ENCODE assay signal across 8 cellular contexts in the genomic region with DNA sequence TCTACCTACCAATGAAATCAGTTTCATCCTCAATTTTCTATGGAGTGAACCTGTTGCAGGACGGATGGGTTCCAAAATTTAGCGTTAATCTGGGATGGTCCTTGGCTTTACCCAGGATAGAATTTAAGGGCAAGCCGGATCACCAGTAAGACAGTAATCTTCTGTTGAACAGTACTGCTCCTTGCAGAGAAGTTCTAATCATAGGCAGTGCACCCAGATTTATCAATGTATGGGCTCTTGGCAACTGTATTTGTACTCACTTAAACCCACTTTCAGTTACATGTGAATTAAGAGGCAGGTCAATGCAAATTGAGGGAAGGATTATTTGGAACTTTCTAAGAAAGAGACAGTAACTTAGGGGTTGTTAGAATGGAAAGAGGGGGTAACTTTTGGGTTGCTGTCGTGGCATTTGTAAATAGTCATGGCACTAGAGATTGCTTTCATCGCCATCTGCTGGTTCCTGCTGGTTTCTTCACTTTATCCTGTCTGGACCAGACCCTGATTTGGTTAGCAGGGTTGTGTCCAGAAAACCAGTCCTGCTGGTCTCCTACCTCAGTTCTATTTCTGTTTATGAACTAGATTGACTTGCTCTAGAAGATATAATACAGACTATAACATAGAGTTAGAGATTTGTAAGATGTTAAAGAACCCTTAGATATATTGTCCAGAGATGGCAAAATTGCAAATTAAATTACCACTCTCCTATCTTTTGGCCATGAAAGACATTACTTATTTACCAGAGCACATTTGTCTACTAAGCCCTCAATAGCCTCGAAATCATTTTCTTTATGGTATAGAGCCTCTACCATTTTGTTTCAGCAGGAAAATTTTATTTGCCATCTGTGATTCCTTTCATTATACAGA.
DNase-seq lines count a peak whose midpoint lies in the region; ATAC-seq, FAIRE-seq and TF ChIP-seq lines count a peak whose summit lies in the region.

No MANE protein-coding gene starts in this region.

- POLR2A ChIA-PET in A549 (lab: Yijun Ruan, JAX), result no interaction called here
- POLR2A ChIA-PET in GM10248 (lab: Yijun Ruan, JAX), result no interaction called here

- 34% methylated on average over 6 of the region's 6 CpGs for WGBS in A549 (ENCODE audit: missing lambda C conversion rate)
- no CpG with 5 or more reads among the region's 6 CpGs for WGBS in mesendoderm (ENCODE audit: extremely low coverage, insufficient coverage, low lambda C conversion rate)

- no peaks in the 10 kb centered on the region for H3K9me3 ChIP-seq in A549

- H2BK120ac ChIP-seq in mesendoderm (ENCODE audit: low read depth, low read length), result no peak overlapping the region

- no peaks in the 10 kb centered on the region for H3K36me3 ChIP-seq in mesendoderm (ENCODE audit: control insufficient read depth, insufficient read depth, low read length)

- H2BK5ac ChIP-seq in mesendoderm (ENCODE audit: low read length), result no peak overlapping the region

- TF ChIP-seq CTCF in A549 (IDR thresholded peaks at IDR 0.05) (peak; percentile 64), GM10248 (IDR thresholded peaks at IDR 0.05; ENCODE audit: control extremely low read depth, extremely low read depth, low read depth, missing control alignments) (peak; percentile 54)

- no peak overlapping the region for H3K56ac ChIP-seq in mesendoderm (ENCODE audit: low read length)

- no peak overlapping the region for H3K18ac ChIP-seq in mesendoderm (ENCODE audit: low read length)

- H4K5ac ChIP-seq in mesendoderm (ENCODE audit: low read length), result no peak overlapping the region

- H3K4me1 ChIP-seq in A549, result no peaks in the 10 kb centered on the region
- no peaks in the 10 kb centered on the region for H3K4me1 ChIP-seq in mesendoderm (ENCODE audit: control insufficient read depth, low read depth, low read length)

- peak; percentile 7 to 35 for DNase-seq in A549 (ENCODE audit: low read depth in 1 of 2, low spot score in 1 of 2)
- DNase-seq in GM10248 (ENCODE audit: extremely low spot score), result peak; percentile 6
- DNase-seq in RPMI7951 (ENCODE audit: low read depth), result peak; percentile 46
- peak; percentile 5 for DNase-seq in central memory CD4-positive, alpha-beta T cell
- DNase-seq in mesendoderm, result peak; percentile 45
- no peak for DNase-seq in effector CD4-positive, alpha-beta T cell

- H3K4ac ChIP-seq in mesendoderm (ENCODE audit: low read depth, low read length), result no peak overlapping the region

- TF ChIP-seq POLR2A in A549 (IDR thresholded peaks at IDR 0.05; ENCODE audit: low read length), result no peak

- H3K4me3 ChIP-seq in A549 (no peak overlapping the region), mesendoderm (ENCODE audit: low read length) (no peak overlapping the region)

- ATAC-seq in A549, result peak in 1 of 2 experiments; percentile 86; a peak in 3 of 6 replicates
- peak; percentile 74 for ATAC-seq in HG03097 (IDR thresholded peaks at IDR 0.05; ENCODE audit: low FRiP score, unreplicated experiment)
- ATAC-seq in GM19455 (IDR thresholded peaks at IDR 0.05; ENCODE audit: unreplicated experiment), result no peak

- H3K23ac ChIP-seq in mesendoderm (ENCODE audit: low read length), result no peak overlapping the region

- H3K9ac ChIP-seq in mesendoderm (ENCODE audit: low read length), result no peak overlapping the region

- TF ChIP-seq RAD21 in A549 (conservative IDR thresholded peaks at IDR 0.05 in 1 of 2, IDR thresholded peaks at IDR 0.05 in 1 of 2), result peak; percentile 72 to 74

- no peaks in the 10 kb centered on the region for H3K79me2 ChIP-seq in mesendoderm (ENCODE audit: control insufficient read depth, insufficient read depth, low read length)

- no peak for TF ChIP-seq EP300 in A549 (IDR thresholded peaks at IDR 0.05)

- no peak overlapping the region for H4K8ac ChIP-seq in mesendoderm (ENCODE audit: low read depth, low read length)

- H3K4me2 ChIP-seq in A549, result no peak overlapping the region
- H3K4me2 ChIP-seq in mesendoderm (ENCODE audit: low read length), result no peak overlapping the region

- no peaks in the 10 kb centered on the region for H3K27me3 ChIP-seq in mesendoderm (ENCODE audit: insufficient read depth, low read length, poor library complexity)

- no peak for FAIRE-seq in A549 (lab: Jason Lieb, UNC)

- no peak overlapping the region for H2AK5ac ChIP-seq in mesendoderm (ENCODE audit: low read length)

- no peak overlapping the region for H2BK15ac ChIP-seq in mesendoderm (replicated peaks; ENCODE audit: low read depth)

- CTCF ChIA-PET in A549 (lab: Yijun Ruan, JAX), result interaction anchor here (1.0 to 1.4 kb wide), 4 partner anchors 17 to 347 kb away, joined by 3 read pairs; no protein-coding TSS in a partner anchor
- CTCF ChIA-PET in GM10248 (lab: Yijun Ruan, JAX), result interaction anchor here (1.6 to 1.7 kb wide), 2 partner anchors 347 to 349 kb away, joined by 3 to 4 read pairs; no protein-coding TSS in a partner anchor

- no peaks in the 10 kb centered on the region for H3K79me1 ChIP-seq in mesendoderm (ENCODE audit: low read length)

- H3K27ac ChIP-seq in A549 (no peak overlapping the region), mesendoderm (ENCODE audit: low read depth, low read length) (no peak overlapping the region)

TF ChIP-seq in A549, 52 proteins besides CTCF, POLR2A, EP300 and RAD21:
- TF ChIP-seq BCL3 (IDR thresholded peaks at IDR 0.05), result no peak
- peak; percentile 81 for TF ChIP-seq SMC3 (IDR thresholded peaks at IDR 0.05)
TF ChIP-seq in A549: peak in this region for 1.
